1 cellular context compared by ENCODE assay signal in the genomic region with DNA sequence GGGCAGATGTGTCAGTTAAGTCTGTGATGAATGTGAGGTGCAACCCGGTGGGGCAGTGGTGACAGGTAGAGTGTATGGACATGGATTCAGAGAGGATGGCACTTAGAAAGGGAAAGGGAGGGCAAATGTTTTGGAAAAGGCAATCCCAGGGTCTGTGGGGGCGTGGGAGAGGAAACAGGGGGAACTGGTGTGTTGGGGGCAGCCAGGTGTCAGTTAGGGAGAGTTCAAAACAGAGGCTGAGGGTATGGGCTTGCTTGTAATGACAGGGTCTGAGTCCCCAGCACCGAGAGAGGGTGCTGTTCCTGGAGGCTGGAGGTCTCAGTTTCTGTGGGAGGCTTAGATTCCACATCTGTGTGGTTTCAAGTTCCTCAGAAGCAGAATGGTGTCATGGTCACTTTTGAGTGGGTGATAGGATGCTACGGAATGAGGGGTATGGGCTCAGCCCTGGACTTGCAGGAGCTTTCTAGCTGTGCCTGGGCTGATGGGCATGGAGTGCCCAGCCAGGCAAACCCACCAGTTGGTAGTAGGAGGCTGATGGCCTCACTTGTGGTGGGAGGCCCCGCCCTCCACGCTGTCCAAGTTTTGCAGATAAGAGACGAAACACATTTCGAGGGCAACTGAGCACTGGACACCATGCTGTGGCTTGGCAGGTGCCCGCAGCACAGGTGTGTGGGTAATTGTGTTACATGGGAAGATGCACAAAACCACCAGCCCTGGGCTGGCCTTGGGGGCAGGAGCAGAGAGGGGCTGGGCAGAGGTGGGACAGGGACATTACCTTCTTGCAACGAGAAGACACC.
TF ChIP-seq lines count a peak whose summit lies in the region.

No MANE protein-coding gene starts in this region.

TF ChIP-seq in H1, 55 proteins besides CTCF, POLR2A, EP300 and RAD21:
- no peak for TF ChIP-seq RBBP5 (IDR thresholded peaks at IDR 0.05; ENCODE audit: borderline replicate concordance, low read depth, low read length)
TF ChIP-seq in H1: peak in this region for 0.
